Comparison of ENCODE assay signal across 29 cellular contexts in genomic region chr3:174377684-174378083, GRCh38.
"Had no signal": no experiment of that assay in that cellular context is flagged by ENCODE, and none has a peak within 500 bp of the region (broad histone marks: within the 10 kb centered on the region; RNA-seq: fewer than 3 reads in every experiment).

No MANE protein-coding gene starts in this region.

- H3K4me3 ChIP-seq: colonic mucosa, esophagus squamous epithelium, gastroesophageal sphincter, heart left ventricle, hepatocyte, left ventricle myocardium inferior, lower lobe of right lung, mucosa of descending colon had no signal

- H3K9me3 Mint-ChIP-seq: endodermal cell, mesothelial cell of epicardium, naive B cell had no signal

- FAIRE-seq: endometrium, kidney had no signal

- ATAC-seq: effector memory CD8-positive, alpha-beta T cell; esophagus mucosa; gastroesophageal sphincter; heart left ventricle; left colon; left lobe of liver; lower lobe of right lung; mucosa of descending colon had no signal

- H3K27me3 ChIP-seq: colonic mucosa, esophagus squamous epithelium, gastroesophageal sphincter, heart left ventricle, hepatocyte had no signal

- H3K36me3 ChIP-seq: colonic mucosa, esophagus squamous epithelium, gastroesophageal sphincter, heart left ventricle, left ventricle myocardium inferior, lower lobe of right lung had no signal

- H3K27me3 Mint-ChIP-seq: dendritic cell treated with granulocyte-macrophage colony-stimulating factor and Interleukin-4, amounts not matched to agents 40 ng/mL and 50 ng/mL, for 4 days; effector memory CD8-positive, alpha-beta T cell; naive B cell had no signal

- DNase-seq: colonic mucosa; cortex of kidney; effector CD8-positive, alpha-beta T cell; effector memory CD8-positive, alpha-beta T cell; endodermal cell; erythroblast; esophagus squamous epithelium; foreskin fibroblast; foreskin melanocyte; heart left ventricle; hypothalamus; immature natural killer cell; islet precursor cell; kidney; kidney glomerular epithelial cell; left colon; left ventricle myocardium inferior; lower lobe of right lung; mesenchymal stem cell; naive B cell had no signal

- H3K4me1 Mint-ChIP-seq: endodermal cell, immature natural killer cell, mesothelial cell of epicardium, naive B cell had no signal

- H3K27ac ChIP-seq: colonic mucosa, epithelial cell of prostate, esophagus squamous epithelium, gastroesophageal sphincter, heart left ventricle, hepatocyte, left ventricle myocardium inferior, lower lobe of right lung had no signal

- H3K36me3 Mint-ChIP-seq: immature natural killer cell, mesothelial cell of epicardium, naive B cell had no signal

- H3K4me3 Mint-ChIP-seq: dendritic cell treated with granulocyte-macrophage colony-stimulating factor and Interleukin-4, amounts not matched to agents 40 ng/mL and 50 ng/mL, for 4 days; effector memory CD8-positive, alpha-beta T cell; endodermal cell; immature natural killer cell; mesothelial cell of epicardium; naive B cell had no signal

- H3K9me3 ChIP-seq: colonic mucosa, esophagus squamous epithelium, gastroesophageal sphincter, heart left ventricle, left ventricle myocardium inferior, lower lobe of right lung, mucosa of descending colon had no signal

- H3K4me1 ChIP-seq: colonic mucosa, esophagus squamous epithelium, gastroesophageal sphincter, heart left ventricle, left ventricle myocardium inferior, lower lobe of right lung had no signal

- H3K27ac Mint-ChIP-seq: dendritic cell treated with granulocyte-macrophage colony-stimulating factor and Interleukin-4, amounts not matched to agents 40 ng/mL and 50 ng/mL, for 4 days; effector memory CD8-positive, alpha-beta T cell; endodermal cell; immature natural killer cell; mesothelial cell of epicardium; naive B cell had no signal
